Comparison of ENCODE assay signal across 21 cellular contexts in genomic region chr3:5041315-5041714, GRCh38.
"Had no signal": no experiment of that assay in that cellular context is flagged by ENCODE, and none has a peak within 500 bp of the region (broad histone marks: within the 10 kb centered on the region; RNA-seq: fewer than 3 reads in every experiment).

No MANE protein-coding gene starts in this region.

- H3K27me3 ChIP-seq: cardiac muscle cell, esophagus squamous epithelium, ovary, upper lobe of right lung had no signal

- H3K27ac ChIP-seq: cardiac muscle cell, esophagus squamous epithelium, ovary, psoas muscle, upper lobe of right lung had no signal

- DNase-seq: activated CD4-positive, alpha-beta T cell treated with anti-CD3 and anti-CD28 coated beads for 36 hours; activated CD4-positive, alpha-beta T cell treated with anti-CD3 and anti-CD28 coated beads, Interleukin-2, amount 50 U/mL, for 48 hours; activated naive CD4-positive, alpha-beta T cell; activated naive CD8-positive, alpha-beta T cell treated with anti-CD3 and anti-CD28 coated beads, Interleukin-2, amount 10 ng/mL, durations not matched to agents 7 days and 5 days; amygdala; effector CD8-positive, alpha-beta T cell; esophagus squamous epithelium; mesenchymal stem cell; mucosa of descending colon; naive B cell; ovary; psoas muscle; right cardiac atrium; stimulated activated CD4-positive, alpha-beta T cell treated with anti-CD3 and anti-CD28 coated beads, Interleukin-4, amount 100 ng/mL, for 1 hour; upper lobe of right lung had no signal

- H3K27me3 Mint-ChIP-seq: activated CD4-positive, alpha-beta T cell treated with anti-CD3 and anti-CD28 coated beads for 36 hours; activated naive CD8-positive, alpha-beta T cell treated with anti-CD3 and anti-CD28 coated beads, Interleukin-2, amount 10 ng/mL, durations not matched to agents 7 days and 5 days; activated T-helper 17 cell treated with anti-CD3 and anti-CD28 coated beads, Interleukin-2, amount 50 U/mL, for 72 hours; dendritic cell treated with granulocyte-macrophage colony-stimulating factor and Interleukin-4, amounts not matched to agents 40 ng/mL and 50 ng/mL, for 4 days; naive B cell had no signal

- H3K36me3 Mint-ChIP-seq: naive B cell had no signal

- H3K9me3 ChIP-seq: esophagus squamous epithelium, mucosa of descending colon, ovary, psoas muscle, upper lobe of right lung had no signal

- H3K9me3 Mint-ChIP-seq: activated naive CD8-positive, alpha-beta T cell treated with anti-CD3 and anti-CD28 coated beads, Interleukin-2, amount 10 ng/mL, durations not matched to agents 7 days and 5 days; activated T-helper 17 cell treated with anti-CD3 and anti-CD28 coated beads, Interleukin-2, amount 50 U/mL, for 72 hours; dendritic cell treated with granulocyte-macrophage colony-stimulating factor and Interleukin-4, amounts not matched to agents 40 ng/mL and 50 ng/mL, for 4 days; naive B cell; T-helper 2 cell treated with Interferon-gamma antibody and Interleukin-4, amounts not matched to agents 5 μg/mL and 100 μg/mL, for 36 hours had no signal

- H3K4me3 Mint-ChIP-seq: activated CD4-positive, alpha-beta T cell treated with anti-CD3 and anti-CD28 coated beads for 36 hours; activated naive CD8-positive, alpha-beta T cell treated with anti-CD3 and anti-CD28 coated beads, Interleukin-2, amount 10 ng/mL, durations not matched to agents 7 days and 5 days; activated T-helper 17 cell treated with anti-CD3 and anti-CD28 coated beads, Interleukin-2, amount 50 U/mL, for 72 hours; dendritic cell treated with granulocyte-macrophage colony-stimulating factor and Interleukin-4, amounts not matched to agents 40 ng/mL and 50 ng/mL, for 4 days; naive B cell; T-helper 2 cell treated with Interferon-gamma antibody and Interleukin-4, amounts not matched to agents 5 μg/mL and 100 μg/mL, for 36 hours had no signal

- H3K36me3 ChIP-seq: cardiac muscle cell, esophagus squamous epithelium, ovary, upper lobe of right lung had no signal

- H3K4me3 ChIP-seq: cardiac muscle cell, esophagus squamous epithelium, mucosa of descending colon, ovary, psoas muscle, upper lobe of right lung had no signal

- FAIRE-seq: endothelial cell of umbilical vein, TTC549 had no signal

- H3K4me1 ChIP-seq: esophagus squamous epithelium, psoas muscle, upper lobe of right lung had no signal

- H3K27ac Mint-ChIP-seq: activated CD4-positive, alpha-beta T cell treated with anti-CD3 and anti-CD28 coated beads for 36 hours; activated naive CD8-positive, alpha-beta T cell treated with anti-CD3 and anti-CD28 coated beads, Interleukin-2, amount 10 ng/mL, durations not matched to agents 7 days and 5 days; dendritic cell treated with granulocyte-macrophage colony-stimulating factor and Interleukin-4, amounts not matched to agents 40 ng/mL and 50 ng/mL, for 4 days; T-helper 2 cell treated with Interferon-gamma antibody and Interleukin-4, amounts not matched to agents 5 μg/mL and 100 μg/mL, for 36 hours had no signal

- ATAC-seq: activated CD4-positive, alpha-beta T cell treated with anti-CD3 and anti-CD28 coated beads for 36 hours; activated T-helper 17 cell treated with anti-CD3 and anti-CD28 coated beads, Interleukin-2, amount 50 U/mL, for 72 hours; mucosa of descending colon; psoas muscle; right cardiac atrium; upper lobe of right lung had no signal
